Comparison of ENCODE assay signal across 3 cellular contexts in genomic region chr6:156807028-156807427, GRCh38.
TF ChIP-seq lines count a peak whose summit lies in the region.

No MANE protein-coding gene starts in this region.

TF ChIP-seq in PFSK-1, 5 proteins besides CTCF, POLR2A, EP300 and RAD21 (continued from another document):
- TF ChIP-seq POLR2AphosphoS5 (IDR thresholded peaks at IDR 0.05; ENCODE audit: low read depth, low read length): peak; percentile 57; the same call in 1 of the 2 replicates
- peak; percentile 42; the same call in 1 of the 2 replicates for TF ChIP-seq TAF1 (IDR thresholded peaks at IDR 0.05; ENCODE audit: borderline replicate concordance, insufficient read depth, low read length)
- TF ChIP-seq FOXP2 (optimal IDR thresholded peaks at IDR 0.05; ENCODE audit: borderline replicate concordance, extremely low read depth, extremely low read length, insufficient read depth): peak; percentile 52
- TF ChIP-seq REST (IDR thresholded peaks at IDR 0.05; ENCODE audit: insufficient read depth in 1 of 2, low read depth in 2 of 2, low read length in 2 of 2): peak; percentile 33 to 68; a peak in 1 of 4 replicates

TF ChIP-seq in H1, 55 proteins besides CTCF, POLR2A, EP300 and RAD21 (continued from another document):
- TF ChIP-seq USF2 (IDR thresholded peaks at IDR 0.05; ENCODE audit: low read length): peak; percentile 53
- TF ChIP-seq EZH2 (IDR thresholded peaks at IDR 0.05; ENCODE audit: low read depth, low read length, severe bottlenecking): no peak

TF ChIP-seq in SK-N-SH treated with all-trans-retinoic acid at 6 μM for 48 hours, 23 proteins besides CTCF, POLR2A, EP300 and RAD21:
- TF ChIP-seq POU6F1 (CRISPR knock-in tag; IDR thresholded peaks at IDR 0.05; ENCODE audit: borderline replicate concordance, low read depth) (no peak), ZFP3 (CRISPR knock-in tag; IDR thresholded peaks at IDR 0.05) (no peak), CSDC2 (CRISPR knock-in tag; IDR thresholded peaks at IDR 0.05) (no peak), PPARA (CRISPR knock-in tag; IDR thresholded peaks at IDR 0.05; ENCODE audit: borderline replicate concordance) (no peak), SNAI2 (CRISPR knock-in tag; IDR thresholded peaks at IDR 0.05) (no peak), TSHZ2 (CRISPR knock-in tag; IDR thresholded peaks at IDR 0.05) (no peak), CREB5 (CRISPR knock-in tag; IDR thresholded peaks at IDR 0.05; ENCODE audit: low read depth) (no peak), TOX (CRISPR knock-in tag; IDR thresholded peaks at IDR 0.05; ENCODE audit: borderline replicate concordance) (no peak), GLIS3 (CRISPR knock-in tag; IDR thresholded peaks at IDR 0.05) (no peak), OSR1 (CRISPR knock-in tag; IDR thresholded peaks at IDR 0.05) (no peak), RARB (CRISPR knock-in tag; IDR thresholded peaks at IDR 0.05) (no peak), ZFP30 (CRISPR knock-in tag; IDR thresholded peaks at IDR 0.05) (no peak), ESRRG (CRISPR knock-in tag; IDR thresholded peaks at IDR 0.05) (no peak), CSRNP3 (CRISPR knock-in tag; IDR thresholded peaks at IDR 0.05) (no peak), PATZ1 (CRISPR knock-in tag; IDR thresholded peaks at IDR 0.05; ENCODE audit: borderline replicate concordance) (no peak)
